In the genomic region with DNA sequence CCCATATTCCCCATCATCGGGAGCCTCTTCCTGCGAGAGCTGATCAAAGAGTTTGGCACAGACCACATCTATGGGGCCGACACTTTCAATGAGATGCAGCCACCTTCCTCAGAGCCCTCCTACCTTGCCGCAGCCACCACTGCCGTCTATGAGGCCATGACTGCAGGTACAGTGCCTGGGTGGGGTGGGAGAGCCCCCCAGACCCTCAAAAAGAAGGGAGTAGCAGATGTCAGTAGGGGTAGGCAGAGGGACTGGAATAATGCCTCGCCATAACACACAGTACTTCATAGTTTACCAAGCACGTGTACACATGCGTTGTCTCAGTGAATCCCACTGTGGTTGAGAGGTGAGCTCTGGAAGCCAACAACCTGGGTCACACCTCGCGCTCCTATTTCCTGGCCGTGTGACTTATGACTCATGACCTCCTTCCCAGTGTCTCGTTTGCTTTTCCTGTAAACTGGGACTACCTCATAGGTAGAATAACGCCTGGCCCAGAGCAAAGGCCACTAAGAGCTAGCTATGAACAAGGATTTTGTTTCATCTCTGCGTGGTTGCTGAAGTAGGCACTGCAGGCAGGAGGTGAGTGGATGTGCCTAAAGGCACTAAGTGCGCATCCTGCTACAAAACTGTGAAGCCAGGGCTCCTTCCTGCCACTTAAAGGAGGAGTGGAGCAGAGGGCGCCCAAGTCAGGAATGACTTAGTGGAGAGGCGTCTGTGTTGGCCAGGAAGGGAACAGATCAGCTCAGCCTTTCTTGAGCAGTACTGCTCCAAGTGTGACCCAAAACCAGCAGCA, we compare ENCODE assay signal across 1 cellular context.
A peak's percentile ranks its signal among the peaks of the same experiment; 100 is the strongest.
TF ChIP-seq lines count a peak whose summit lies in the region.

No MANE protein-coding gene starts in this region.

TF ChIP-seq in HepG2, 621 proteins besides CTCF, POLR2A, EP300 and RAD21 (continued from another document and continues in another):
- TF ChIP-seq, protein P1, sequence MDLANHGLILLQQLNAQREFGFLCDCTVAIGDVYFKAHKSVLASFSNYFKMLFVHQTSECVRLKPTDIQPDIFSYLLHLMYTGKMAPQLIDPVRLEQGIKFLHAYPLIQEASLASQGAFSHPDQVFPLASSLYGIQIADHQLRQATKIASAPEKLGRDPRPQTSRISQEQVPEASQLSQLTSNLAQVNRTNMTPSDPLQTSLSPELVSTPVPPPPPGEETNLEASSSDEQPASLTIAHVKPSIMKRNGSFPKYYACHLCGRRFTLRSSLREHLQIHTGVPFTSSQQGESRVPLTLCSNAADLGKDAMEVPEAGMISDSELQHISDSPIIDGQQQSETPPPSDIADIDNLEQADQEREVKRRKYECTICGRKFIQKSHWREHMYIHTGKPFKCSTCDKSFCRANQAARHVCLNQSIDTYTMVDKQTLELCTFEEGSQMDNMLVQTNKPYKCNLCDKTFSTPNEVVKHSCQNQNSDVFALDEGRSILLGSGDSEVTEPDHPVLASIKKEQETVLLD (CRISPR knock-in tag; IDR thresholded peaks at IDR 0.05; ENCODE audit: low read depth) = peak; percentile 74; the same call in 1 of the 2 replicates
- TF ChIP-seq FOSL1 (CRISPR knock-in tag; IDR thresholded peaks at IDR 0.05; ENCODE audit: borderline replicate concordance) = peak; percentile 87
- TF ChIP-seq SMC3 (IDR thresholded peaks at IDR 0.05; ENCODE audit: low read length) = peak; percentile 18; the same call in 1 of the 2 replicates
- TF ChIP-seq, protein P2, sequence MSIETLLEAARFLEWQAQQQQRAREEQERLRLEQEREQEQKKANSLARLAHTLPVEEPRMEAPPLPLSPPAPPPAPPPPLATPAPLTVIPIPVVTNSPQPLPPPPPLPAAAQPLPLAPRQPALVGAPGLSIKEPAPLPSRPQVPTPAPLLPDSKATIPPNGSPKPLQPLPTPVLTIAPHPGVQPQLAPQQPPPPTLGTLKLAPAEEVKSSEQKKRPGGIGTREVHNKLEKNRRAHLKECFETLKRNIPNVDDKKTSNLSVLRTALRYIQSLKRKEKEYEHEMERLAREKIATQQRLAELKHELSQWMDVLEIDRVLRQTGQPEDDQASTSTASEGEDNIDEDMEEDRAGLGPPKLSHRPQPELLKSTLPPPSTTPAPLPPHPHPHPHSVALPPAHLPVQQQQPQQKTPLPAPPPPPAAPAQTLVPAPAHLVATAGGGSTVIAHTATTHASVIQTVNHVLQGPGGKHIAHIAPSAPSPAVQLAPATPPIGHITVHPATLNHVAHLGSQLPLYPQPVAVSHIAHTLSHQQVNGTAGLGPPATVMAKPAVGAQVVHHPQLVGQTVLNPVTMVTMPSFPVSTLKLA (IDR thresholded peaks at IDR 0.05) = peak; percentile 41; the same call in 1 of the 2 replicates
- TF ChIP-seq TEAD2 (CRISPR knock-in tag; IDR thresholded peaks at IDR 0.05) = no peak
- TF ChIP-seq BRD4 (CRISPR knock-in tag; IDR thresholded peaks at IDR 0.05) = 0 out of 2 replicates have a peak, but pooled peaks have one; percentile 19
- TF ChIP-seq IRF2 (CRISPR knock-in tag; IDR thresholded peaks at IDR 0.05) = peak; percentile 53; the same call in 1 of the 2 replicates
- no peak for TF ChIP-seq TP53 (CRISPR knock-in tag; conservative IDR thresholded peaks at IDR 0.05)
- no peak for TF ChIP-seq HNRNPLL (IDR thresholded peaks at IDR 0.05; ENCODE audit: low read depth, low read length, poor library complexity, severe bottlenecking)
- peak; percentile 86; the same call in 1 of the 2 replicates for TF ChIP-seq KLF11 (CRISPR knock-in tag; IDR thresholded peaks at IDR 0.05)
- TF ChIP-seq TAF1 (CRISPR knock-in tag; IDR thresholded peaks at IDR 0.05) = peak; percentile 42; the same call in 1 of the 2 replicates
- TF ChIP-seq, protein P3, sequence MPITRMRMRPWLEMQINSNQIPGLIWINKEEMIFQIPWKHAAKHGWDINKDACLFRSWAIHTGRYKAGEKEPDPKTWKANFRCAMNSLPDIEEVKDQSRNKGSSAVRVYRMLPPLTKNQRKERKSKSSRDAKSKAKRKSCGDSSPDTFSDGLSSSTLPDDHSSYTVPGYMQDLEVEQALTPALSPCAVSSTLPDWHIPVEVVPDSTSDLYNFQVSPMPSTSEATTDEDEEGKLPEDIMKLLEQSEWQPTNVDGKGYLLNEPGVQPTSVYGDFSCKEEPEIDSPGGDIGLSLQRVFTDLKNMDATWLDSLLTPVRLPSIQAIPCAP (CRISPR knock-in tag; IDR thresholded peaks at IDR 0.05; ENCODE audit: low read depth) = 0 out of 2 replicates have a peak, but pooled peaks have one; percentile 27
- TF ChIP-seq, protein P4, sequence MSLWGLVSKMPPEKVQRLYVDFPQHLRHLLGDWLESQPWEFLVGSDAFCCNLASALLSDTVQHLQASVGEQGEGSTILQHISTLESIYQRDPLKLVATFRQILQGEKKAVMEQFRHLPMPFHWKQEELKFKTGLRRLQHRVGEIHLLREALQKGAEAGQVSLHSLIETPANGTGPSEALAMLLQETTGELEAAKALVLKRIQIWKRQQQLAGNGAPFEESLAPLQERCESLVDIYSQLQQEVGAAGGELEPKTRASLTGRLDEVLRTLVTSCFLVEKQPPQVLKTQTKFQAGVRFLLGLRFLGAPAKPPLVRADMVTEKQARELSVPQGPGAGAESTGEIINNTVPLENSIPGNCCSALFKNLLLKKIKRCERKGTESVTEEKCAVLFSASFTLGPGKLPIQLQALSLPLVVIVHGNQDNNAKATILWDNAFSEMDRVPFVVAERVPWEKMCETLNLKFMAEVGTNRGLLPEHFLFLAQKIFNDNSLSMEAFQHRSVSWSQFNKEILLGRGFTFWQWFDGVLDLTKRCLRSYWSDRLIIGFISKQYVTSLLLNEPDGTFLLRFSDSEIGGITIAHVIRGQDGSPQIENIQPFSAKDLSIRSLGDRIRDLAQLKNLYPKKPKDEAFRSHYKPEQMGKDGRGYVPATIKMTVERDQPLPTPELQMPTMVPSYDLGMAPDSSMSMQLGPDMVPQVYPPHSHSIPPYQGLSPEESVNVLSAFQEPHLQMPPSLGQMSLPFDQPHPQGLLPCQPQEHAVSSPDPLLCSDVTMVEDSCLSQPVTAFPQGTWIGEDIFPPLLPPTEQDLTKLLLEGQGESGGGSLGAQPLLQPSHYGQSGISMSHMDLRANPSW (CRISPR knock-in tag; IDR thresholded peaks at IDR 0.05; ENCODE audit: borderline replicate concordance) = no peak
- TF ChIP-seq, protein P5, sequence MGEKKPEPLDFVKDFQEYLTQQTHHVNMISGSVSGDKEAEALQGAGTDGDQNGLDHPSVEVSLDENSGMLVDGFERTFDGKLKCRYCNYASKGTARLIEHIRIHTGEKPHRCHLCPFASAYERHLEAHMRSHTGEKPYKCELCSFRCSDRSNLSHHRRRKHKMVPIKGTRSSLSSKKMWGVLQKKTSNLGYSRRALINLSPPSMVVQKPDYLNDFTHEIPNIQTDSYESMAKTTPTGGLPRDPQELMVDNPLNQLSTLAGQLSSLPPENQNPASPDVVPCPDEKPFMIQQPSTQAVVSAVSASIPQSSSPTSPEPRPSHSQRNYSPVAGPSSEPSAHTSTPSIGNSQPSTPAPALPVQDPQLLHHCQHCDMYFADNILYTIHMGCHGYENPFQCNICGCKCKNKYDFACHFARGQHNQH (CRISPR knock-in tag; IDR thresholded peaks at IDR 0.05) = peak; percentile 86
- TF ChIP-seq ZFP36 (IDR thresholded peaks at IDR 0.05; ENCODE audit: borderline replicate concordance, low read depth, low read length, partially characterized antibody) = no peak
- TF ChIP-seq, protein P6, sequence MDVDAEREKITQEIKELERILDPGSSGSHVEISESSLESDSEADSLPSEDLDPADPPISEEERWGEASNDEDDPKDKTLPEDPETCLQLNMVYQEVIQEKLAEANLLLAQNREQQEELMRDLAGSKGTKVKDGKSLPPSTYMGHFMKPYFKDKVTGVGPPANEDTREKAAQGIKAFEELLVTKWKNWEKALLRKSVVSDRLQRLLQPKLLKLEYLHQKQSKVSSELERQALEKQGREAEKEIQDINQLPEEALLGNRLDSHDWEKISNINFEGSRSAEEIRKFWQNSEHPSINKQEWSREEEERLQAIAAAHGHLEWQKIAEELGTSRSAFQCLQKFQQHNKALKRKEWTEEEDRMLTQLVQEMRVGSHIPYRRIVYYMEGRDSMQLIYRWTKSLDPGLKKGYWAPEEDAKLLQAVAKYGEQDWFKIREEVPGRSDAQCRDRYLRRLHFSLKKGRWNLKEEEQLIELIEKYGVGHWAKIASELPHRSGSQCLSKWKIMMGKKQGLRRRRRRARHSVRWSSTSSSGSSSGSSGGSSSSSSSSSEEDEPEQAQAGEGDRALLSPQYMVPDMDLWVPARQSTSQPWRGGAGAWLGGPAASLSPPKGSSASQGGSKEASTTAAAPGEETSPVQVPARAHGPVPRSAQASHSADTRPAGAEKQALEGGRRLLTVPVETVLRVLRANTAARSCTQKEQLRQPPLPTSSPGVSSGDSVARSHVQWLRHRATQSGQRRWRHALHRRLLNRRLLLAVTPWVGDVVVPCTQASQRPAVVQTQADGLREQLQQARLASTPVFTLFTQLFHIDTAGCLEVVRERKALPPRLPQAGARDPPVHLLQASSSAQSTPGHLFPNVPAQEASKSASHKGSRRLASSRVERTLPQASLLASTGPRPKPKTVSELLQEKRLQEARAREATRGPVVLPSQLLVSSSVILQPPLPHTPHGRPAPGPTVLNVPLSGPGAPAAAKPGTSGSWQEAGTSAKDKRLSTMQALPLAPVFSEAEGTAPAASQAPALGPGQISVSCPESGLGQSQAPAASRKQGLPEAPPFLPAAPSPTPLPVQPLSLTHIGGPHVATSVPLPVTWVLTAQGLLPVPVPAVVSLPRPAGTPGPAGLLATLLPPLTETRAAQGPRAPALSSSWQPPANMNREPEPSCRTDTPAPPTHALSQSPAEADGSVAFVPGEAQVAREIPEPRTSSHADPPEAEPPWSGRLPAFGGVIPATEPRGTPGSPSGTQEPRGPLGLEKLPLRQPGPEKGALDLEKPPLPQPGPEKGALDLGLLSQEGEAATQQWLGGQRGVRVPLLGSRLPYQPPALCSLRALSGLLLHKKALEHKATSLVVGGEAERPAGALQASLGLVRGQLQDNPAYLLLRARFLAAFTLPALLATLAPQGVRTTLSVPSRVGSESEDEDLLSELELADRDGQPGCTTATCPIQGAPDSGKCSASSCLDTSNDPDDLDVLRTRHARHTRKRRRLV (CRISPR knock-in tag; IDR thresholded peaks at IDR 0.05) = peak; percentile 64; the same call in 1 of the 2 replicates
- peak; percentile 65 for TF ChIP-seq ARNT2 (CRISPR knock-in tag; IDR thresholded peaks at IDR 0.05; ENCODE audit: low read depth)
- TF ChIP-seq ZNF879 (CRISPR knock-in tag; IDR thresholded peaks at IDR 0.05) = peak; percentile 84; the same call in 1 of the 2 replicates
- no peak; the same call in 1 of the 2 replicates for TF ChIP-seq ZNF670 (CRISPR knock-in tag; IDR thresholded peaks at IDR 0.05; ENCODE audit: borderline replicate concordance)
- peak; percentile 73; the same call in 1 of the 2 replicates for TF ChIP-seq TGIF2 (CRISPR knock-in tag; IDR thresholded peaks at IDR 0.05)
- TF ChIP-seq SOX13 (IDR thresholded peaks at IDR 0.05) = no peak
- TF ChIP-seq SOX13 (CRISPR knock-in tag; conservative IDR thresholded peaks at IDR 0.05 in 1 of 2, IDR thresholded peaks at IDR 0.05 in 1 of 2) = peak; percentile 66 to 71; a peak in 1 of 4 replicates
- TF ChIP-seq, protein P7, sequence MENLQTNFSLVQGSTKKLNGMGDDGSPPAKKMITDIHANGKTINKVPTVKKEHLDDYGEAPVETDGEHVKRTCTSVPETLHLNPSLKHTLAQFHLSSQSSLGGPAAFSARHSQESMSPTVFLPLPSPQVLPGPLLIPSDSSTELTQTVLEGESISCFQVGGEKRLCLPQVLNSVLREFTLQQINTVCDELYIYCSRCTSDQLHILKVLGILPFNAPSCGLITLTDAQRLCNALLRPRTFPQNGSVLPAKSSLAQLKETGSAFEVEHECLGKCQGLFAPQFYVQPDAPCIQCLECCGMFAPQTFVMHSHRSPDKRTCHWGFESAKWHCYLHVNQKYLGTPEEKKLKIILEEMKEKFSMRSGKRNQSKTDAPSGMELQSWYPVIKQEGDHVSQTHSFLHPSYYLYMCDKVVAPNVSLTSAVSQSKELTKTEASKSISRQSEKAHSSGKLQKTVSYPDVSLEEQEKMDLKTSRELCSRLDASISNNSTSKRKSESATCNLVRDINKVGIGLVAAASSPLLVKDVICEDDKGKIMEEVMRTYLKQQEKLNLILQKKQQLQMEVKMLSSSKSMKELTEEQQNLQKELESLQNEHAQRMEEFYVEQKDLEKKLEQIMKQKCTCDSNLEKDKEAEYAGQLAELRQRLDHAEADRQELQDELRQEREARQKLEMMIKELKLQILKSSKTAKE (CRISPR knock-in tag; IDR thresholded peaks at IDR 0.05; ENCODE audit: borderline replicate concordance) = peak; percentile 81
- TF ChIP-seq ELF4 (CRISPR knock-in tag; IDR thresholded peaks at IDR 0.05; ENCODE audit: borderline replicate concordance) = peak; percentile 85
- TF ChIP-seq MTF2 (CRISPR knock-in tag; IDR thresholded peaks at IDR 0.05; ENCODE audit: borderline replicate concordance) = no peak
- TF ChIP-seq, protein P8, sequence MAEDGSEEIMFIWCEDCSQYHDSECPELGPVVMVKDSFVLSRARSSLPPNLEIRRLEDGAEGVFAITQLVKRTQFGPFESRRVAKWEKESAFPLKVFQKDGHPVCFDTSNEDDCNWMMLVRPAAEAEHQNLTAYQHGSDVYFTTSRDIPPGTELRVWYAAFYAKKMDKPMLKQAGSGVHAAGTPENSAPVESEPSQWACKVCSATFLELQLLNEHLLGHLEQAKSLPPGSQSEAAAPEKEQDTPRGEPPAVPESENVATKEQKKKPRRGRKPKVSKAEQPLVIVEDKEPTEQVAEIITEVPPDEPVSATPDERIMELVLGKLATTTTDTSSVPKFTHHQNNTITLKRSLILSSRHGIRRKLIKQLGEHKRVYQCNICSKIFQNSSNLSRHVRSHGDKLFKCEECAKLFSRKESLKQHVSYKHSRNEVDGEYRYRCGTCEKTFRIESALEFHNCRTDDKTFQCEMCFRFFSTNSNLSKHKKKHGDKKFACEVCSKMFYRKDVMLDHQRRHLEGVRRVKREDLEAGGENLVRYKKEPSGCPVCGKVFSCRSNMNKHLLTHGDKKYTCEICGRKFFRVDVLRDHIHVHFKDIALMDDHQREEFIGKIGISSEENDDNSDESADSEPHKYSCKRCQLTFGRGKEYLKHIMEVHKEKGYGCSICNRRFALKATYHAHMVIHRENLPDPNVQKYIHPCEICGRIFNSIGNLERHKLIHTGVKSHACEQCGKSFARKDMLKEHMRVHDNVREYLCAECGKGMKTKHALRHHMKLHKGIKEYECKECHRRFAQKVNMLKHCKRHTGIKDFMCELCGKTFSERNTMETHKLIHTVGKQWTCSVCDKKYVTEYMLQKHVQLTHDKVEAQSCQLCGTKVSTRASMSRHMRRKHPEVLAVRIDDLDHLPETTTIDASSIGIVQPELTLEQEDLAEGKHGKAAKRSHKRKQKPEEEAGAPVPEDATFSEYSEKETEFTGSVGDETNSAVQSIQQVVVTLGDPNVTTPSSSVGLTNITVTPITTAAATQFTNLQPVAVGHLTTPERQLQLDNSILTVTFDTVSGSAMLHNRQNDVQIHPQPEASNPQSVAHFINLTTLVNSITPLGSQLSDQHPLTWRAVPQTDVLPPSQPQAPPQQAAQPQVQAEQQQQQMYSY (CRISPR knock-in tag; IDR thresholded peaks at IDR 0.05) = no peak
- peak; percentile 49; the same call in 1 of the 2 replicates for TF ChIP-seq CHD2 (IDR thresholded peaks at IDR 0.05; ENCODE audit: low read depth, low read length)
- peak; percentile 88 for TF ChIP-seq SIX1 (CRISPR knock-in tag; IDR thresholded peaks at IDR 0.05; ENCODE audit: borderline replicate concordance)
- TF ChIP-seq ZNF552 (CRISPR knock-in tag; IDR thresholded peaks at IDR 0.05; ENCODE audit: borderline replicate concordance) = no peak
- TF ChIP-seq MIXL1 (CRISPR knock-in tag; IDR thresholded peaks at IDR 0.05) = peak; percentile 89
- no peak for TF ChIP-seq NONO (IDR thresholded peaks at IDR 0.05)
- TF ChIP-seq NONO (CRISPR knock-in tag; conservative IDR thresholded peaks at IDR 0.05) = peak; percentile 72
